ENCODE assay signal across 8 cellular contexts in the genomic region with DNA sequence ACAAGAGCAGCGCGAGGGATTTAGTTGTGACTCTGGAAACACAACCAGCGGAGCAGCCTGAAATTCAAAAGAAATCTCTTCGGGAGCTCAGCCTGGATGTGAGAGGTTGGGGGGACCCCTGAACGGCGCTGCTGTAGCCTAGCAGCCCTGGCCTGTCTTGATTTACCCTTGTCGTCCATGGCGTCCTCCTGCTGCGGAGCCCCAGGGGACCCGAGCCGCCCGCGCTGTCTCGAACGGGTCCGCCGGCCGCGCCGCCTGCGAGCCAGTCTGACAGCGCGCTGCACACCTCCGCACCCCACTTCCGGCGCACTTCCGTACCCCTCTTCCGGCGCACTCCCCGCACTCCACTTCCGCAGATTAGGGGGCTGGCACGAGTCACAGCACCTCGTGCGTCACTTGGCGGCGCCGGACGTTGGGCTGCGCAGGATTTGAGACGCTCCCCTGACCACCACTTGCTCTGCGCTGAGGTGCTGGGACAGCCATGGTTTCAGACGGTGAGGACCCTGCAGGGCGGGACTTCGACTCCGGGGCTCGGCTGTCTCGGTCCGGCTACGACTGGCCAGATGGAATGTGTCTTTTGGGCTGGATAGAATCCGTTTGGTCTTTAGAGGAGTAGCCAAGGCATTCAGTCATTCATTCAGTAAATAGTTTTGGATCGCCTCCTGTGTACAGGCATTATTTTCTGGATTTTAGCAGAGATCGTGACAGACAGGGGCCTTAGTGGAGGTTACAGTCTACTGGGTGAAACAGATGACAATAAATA. TPM values are rescaled to one million over a fixed set of nuclear protein-coding genes. Genes with fewer than 3 reads are reported as not detected.
DNase-seq lines count a peak whose midpoint lies in the region; ATAC-seq, FAIRE-seq and TF ChIP-seq lines count a peak whose summit lies in the region.

EIF2B1 (minus strand) TSS at position 308 of the 763 bp plus-strand sequence; CDS start at position 179, 129 bp downstream.
GTF2H3 (plus strand) TSS at position 451 of the 763 bp plus-strand sequence; CDS start at position 482, 31 bp downstream.

- dilution Hi-C loops in mammary epithelial cell (cut with HindIII; ENCODE audit: low sequenced_read_pairs) = no loop called here

- intact Hi-C loops in mammary epithelial cell (cut with micrococcal nuclease) = loop anchor here (5.0 kb wide), 1 partner anchor 79 kb away; the partner anchor contains the start of gene ATP6V0A2

- H3K36me3 ChIP-seq in WERI-Rb-1 = peaks cover 32% of the 10 kb centered on the region
- peaks cover 10% of the 10 kb centered on the region for H3K36me3 ChIP-seq in mammary epithelial cell (ENCODE audit: insufficient read depth, low read length)
- H3K36me3 ChIP-seq in iPS-20b (ENCODE audit: insufficient read depth, low read depth, low read length) = peaks cover 27% of the 10 kb centered on the region
- H3K36me3 ChIP-seq in small intestine (ENCODE audit: control insufficient read depth in 2 of 2, insufficient read depth in 2 of 2, low read length in 2 of 2) = peaks cover 9 to 15% of the 10 kb centered on the region in 2 donors

- TF ChIP-seq CTCF in WERI-Rb-1 (IDR thresholded peaks at IDR 0.05; ENCODE audit: low read depth, low read length) = no peak
- TF ChIP-seq CTCF in mammary epithelial cell (conservative IDR thresholded peaks at IDR 0.05 in 1 of 2, IDR thresholded peaks at IDR 0.05 in 1 of 2; ENCODE audit: extremely low read depth in 1 of 2, insufficient read depth in 1 of 2, low read depth in 1 of 2, low read length in 2 of 2) = no peak

- under 1% methylated on average over 29 of the region's 52 CpGs for WGBS in mammary epithelial cell (ENCODE audit: low coverage, missing lambda C conversion rate)
- 0% methylated on average over 37 to 52 of the region's 52 CpGs for WGBS in small intestine, 3 donors

- H4K20me1 ChIP-seq in mammary epithelial cell (ENCODE audit: insufficient read depth, low read length) = no peaks in the 10 kb centered on the region

- FAIRE-seq in small intestine (lab: Jason Lieb, UNC) = no peak

- peak within 1 kb of the TSS; percentile 92 for H2AFZ ChIP-seq in mammary epithelial cell (ENCODE audit: low read depth, low read length)

- peaks cover 62% of the 10 kb centered on the region for H3K79me2 ChIP-seq in mammary epithelial cell (ENCODE audit: insufficient read depth, low read length)

- H3K27ac ChIP-seq in WERI-Rb-1 = peak within 1 kb of the TSS; percentile 84
- H3K27ac ChIP-seq in mammary epithelial cell (ENCODE audit: insufficient read depth, low read depth, low read length) = peak within 1 kb of the TSS; percentile 84
- H3K27ac ChIP-seq in iPS-20b (ENCODE audit: low read length) = peak within 1 kb of the TSS; percentile 35
- peak within 1 kb of the TSS; percentile 65 to 93 for H3K27ac ChIP-seq in small intestine (ENCODE audit: low read depth in 1 of 2, low read length in 1 of 2)

- H3K4me2 ChIP-seq in mammary epithelial cell (ENCODE audit: insufficient read depth, low read depth, low read length) = peak within 1 kb of the TSS; percentile 95

- TSS peak; percentile 91 for BruUV-seq in mammary epithelial cell (replicated peaks; lab: Mats Ljungman, UMichigan)

- H3K9me3 ChIP-seq in WERI-Rb-1 (ENCODE audit: severe bottlenecking) = no peaks in the 10 kb centered on the region
- no peaks in the 10 kb centered on the region for H3K9me3 ChIP-seq in mammary epithelial cell (replicated peaks; ENCODE audit: insufficient read depth, low read length)
- H3K9me3 ChIP-seq in iPS-20b (ENCODE audit: insufficient read depth, low read depth, low read length) = no peaks in the 10 kb centered on the region
- no peaks in the 10 kb centered on the region for H3K9me3 ChIP-seq in small intestine (ENCODE audit: control insufficient read depth, low read depth)

- DNase-seq in ACHN (peak; percentile 99), NCI-H2227 (lab: John Stamatoyannopoulos, UW; ENCODE audit: unreplicated experiment) (peak; percentile 98), WERI-Rb-1 (peak; percentile 97), mammary epithelial cell (peak; percentile 97), small intestine (peak; percentile 97)

- ATAC-seq in GM18873 (IDR thresholded peaks at IDR 0.05; ENCODE audit: low FRiP score, unreplicated experiment) (peak; percentile 93), HG03139 (IDR thresholded peaks at IDR 0.05; ENCODE audit: unreplicated experiment) (peak; percentile 98)

- H3K4me3 ChIP-seq in WERI-Rb-1 (ENCODE audit: low read depth, low read length) (peak within 1 kb of the TSS; percentile 100), mammary epithelial cell (replicated peaks in 1 of 3; ENCODE audit: insufficient read depth in 1 of 3, low read depth in 2 of 3, low read length in 3 of 3) (peak within 1 kb of the TSS; percentile 73 to 90 (median 78)), iPS-20b (ENCODE audit: low read length) (peak within 1 kb of the TSS; percentile 88), small intestine (ENCODE audit: low read depth in 1 of 2, low read length in 2 of 2) (peak within 1 kb of the TSS; percentile 61 to 96)

- CTCF ChIA-PET in mammary epithelial cell (lab: Charles Lee; ENCODE audit: low non-redundant PET) = no interaction called here

- H3K27me3 ChIP-seq in WERI-Rb-1 (ENCODE audit: insufficient read depth, low read depth, severe bottlenecking) = no peaks in the 10 kb centered on the region
- no peaks in the 10 kb centered on the region for H3K27me3 ChIP-seq in mammary epithelial cell (ENCODE audit: insufficient read depth, low read length)
- no peaks in the 10 kb centered on the region for H3K27me3 ChIP-seq in iPS-20b (ENCODE audit: insufficient read depth, low read length)
- H3K27me3 ChIP-seq in small intestine (ENCODE audit: control insufficient read depth in 2 of 2, insufficient read depth in 2 of 2, low read length in 2 of 2) = no peaks in the 10 kb centered on the region

- in situ Hi-C loops in ACHN (cut with HindIII; ENCODE audit: low pct_ligation_motif_present, low pct_unique_long_range_greater_than_20kb, low sequenced_read_pairs) (no loop called here), mammary epithelial cell (cut with MboI; ENCODE audit: low sequenced_read_pairs in 2 of 2) (no loop called here)

- peak within 1 kb of the TSS; percentile 92 for H3K9ac ChIP-seq in mammary epithelial cell (ENCODE audit: insufficient read depth, low read length)
- peak within 1 kb of the TSS; percentile 95 for H3K9ac ChIP-seq in iPS-20b (ENCODE audit: low read depth, low read length)

- H3K4me1 ChIP-seq in mammary epithelial cell (ENCODE audit: insufficient read depth, low read length) = peaks cover 7% of the 10 kb centered on the region
- peaks cover 3% of the 10 kb centered on the region; the same call in 1 of the 2 replicates for H3K4me1 ChIP-seq in iPS-20b (ENCODE audit: insufficient read depth, low read length)
- no peaks in the 10 kb centered on the region for H3K4me1 ChIP-seq in small intestine (ENCODE audit: control insufficient read depth in 2 of 2, insufficient read depth in 1 of 2, low read depth in 1 of 2, low read length in 1 of 2)

RNA-seq across cellular contexts. Expression of gene EIF2B1, which starts in this region (rescaled TPM):
- 10 to 100 TPM; 32.0 to 42.5 TPM for total RNA-seq in mammary epithelial cell
- polyA plus RNA-seq in mammary epithelial cell (29.6 TPM), small intestine (10 to 100 TPM; 28.4 to 32.2 (median 29.6) TPM)
- polyA minus RNA-seq in mammary epithelial cell = 11.9 TPM

RNA-seq across cellular contexts. Expression of gene GTF2H3, which starts in this region (rescaled TPM):
- total RNA-seq in mammary epithelial cell = 10 to 100 TPM; 58.7 to 64.9 TPM
- polyA plus RNA-seq in mammary epithelial cell (46.4 TPM), small intestine (10 to 100 TPM in 1 of 3 donors, 1 to 10 TPM in 2; 6.7 to 18.3 (median 7.3) TPM)
- polyA minus RNA-seq in mammary epithelial cell = 38.3 TPM

Comparison
In these comparisons a context has a peak if more than half of its experiments do, and no peak if none do; other contexts are left out.
1. Peak in every context shown above with its lines: DNase-seq, ATAC-seq, H3K4me3 ChIP-seq and H3K27ac ChIP-seq.